34 cellular contexts compared by ENCODE assay signal in the genomic region with DNA sequence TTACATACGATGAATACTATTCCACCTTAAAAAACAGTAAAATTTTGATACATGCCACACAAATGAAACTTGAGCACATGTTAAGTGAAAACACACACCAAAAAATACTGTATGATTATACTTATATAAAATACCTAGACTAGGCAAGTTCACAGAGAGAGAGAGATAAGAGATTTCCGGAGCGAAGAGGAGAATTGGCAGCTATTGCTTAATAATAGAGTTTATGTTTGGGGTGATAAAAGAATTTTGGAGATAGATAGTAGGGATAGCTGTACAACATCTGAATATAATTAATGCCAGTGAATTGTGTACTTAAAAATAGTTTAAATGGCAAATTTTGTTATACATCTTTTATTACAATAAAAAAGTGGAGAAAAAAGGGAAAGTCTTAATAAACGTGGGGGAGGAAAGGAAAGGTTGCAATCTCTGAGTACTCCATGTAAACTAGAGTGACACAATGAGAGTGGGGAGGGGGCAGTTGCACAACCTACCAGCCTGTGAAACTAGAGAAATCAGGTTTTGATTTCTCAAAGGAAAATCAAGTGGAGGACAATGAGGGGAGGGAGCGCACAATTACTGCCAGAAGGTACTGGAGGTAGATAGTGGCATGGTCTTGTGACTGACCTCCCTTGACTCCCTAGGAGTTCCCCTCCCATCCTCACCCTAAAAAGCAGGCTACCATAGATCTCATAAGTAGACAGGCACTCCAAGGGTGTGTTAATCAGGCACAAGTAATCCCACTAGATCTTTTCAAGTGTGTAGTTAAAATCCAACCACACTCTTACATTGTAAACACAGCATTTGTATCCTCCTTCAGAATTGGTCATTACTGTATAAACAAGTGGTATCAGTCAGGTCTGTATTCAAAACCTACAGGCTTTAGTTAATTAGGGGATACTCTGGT. TPM values are rescaled to one million over a fixed set of nuclear protein-coding genes. Genes with fewer than 3 reads are reported as not detected.
DNase-seq lines count a peak whose midpoint lies in the region; ATAC-seq, FAIRE-seq and TF ChIP-seq lines count a peak whose summit lies in the region.
"Had no signal": no experiment of that assay in that cellular context is flagged by ENCODE, and none has a peak within 500 bp of the region (broad histone marks: within the 10 kb centered on the region; RNA-seq: fewer than 3 reads in every experiment).

No MANE protein-coding gene starts in this region.

- no peaks in the 10 kb centered on the region for H3K9me3 ChIP-seq in mammary epithelial cell (replicated peaks; ENCODE audit: insufficient read depth, low read length)
- no peaks in the 10 kb centered on the region for H3K9me3 ChIP-seq in liver (ENCODE audit: control insufficient read depth in 4 of 4, low read length in 3 of 4)
- H3K9me3 ChIP-seq: Peyer's patch, uterus had no signal

- CTCF ChIA-PET in MCF 10A (lab: Yijun Ruan, JAX) = interaction anchor here (0.7 to 1.1 kb wide), 2 partner anchors 8 to 12 kb away, joined by 3 read pairs; no protein-coding TSS in a partner anchor
- CTCF ChIA-PET in mammary epithelial cell (lab: Charles Lee; ENCODE audit: low non-redundant PET) = no interaction called here

- H3K27ac ChIP-seq in mammary epithelial cell (ENCODE audit: insufficient read depth, low read depth, low read length) (no peak overlapping the region), VCaP (peak overlapping the region; percentile 48), liver (ENCODE audit: low read depth in 1 of 2, low read length in 2 of 2) (no peak overlapping the region)
- H3K27ac ChIP-seq: epithelial cell of prostate, GM23248, Peyer's patch, skin epidermis, uterus had no signal

- H3K27me3 Mint-ChIP-seq in MCF 10A (ENCODE audit: insufficient read depth, unreplicated experiment) = no peaks in the 10 kb centered on the region
- H3K27me3 Mint-ChIP-seq: CD4-positive, alpha-beta T cell had no signal

- no peak for ATAC-seq in GM19035 (IDR thresholded peaks at IDR 0.05; ENCODE audit: unreplicated experiment)
- ATAC-seq: activated CD8-positive, alpha-beta memory T cell treated with anti-CD3 and anti-CD28 coated beads, Interleukin-2, amount 10 ng/mL, durations not matched to agents 7 days and 5 days; activated naive CD8-positive, alpha-beta T cell treated with anti-CD3 and anti-CD28 coated beads, Interleukin-2, amount 50 U/mL, for 24 hours; left colon had no signal

- TF ChIP-seq POLR2A in GM12892 (IDR thresholded peaks at IDR 0.05; ENCODE audit: low read depth, low read length) = no peak

- no peak for DNase-seq in MCF 10A (ENCODE audit: unreplicated experiment)
- DNase-seq in mammary epithelial cell = no peak
- no peak for DNase-seq in GM12892 (ENCODE audit: insufficient read length)
- no peak for DNase-seq in activated effector memory CD4-positive, alpha-beta T cell treated with anti-CD3 and anti-CD28 coated beads, Interleukin-2, amount 50 U/mL, for 16 hours
- no peak for DNase-seq in retina
- DNase-seq: activated CD4-positive, CD25-positive, alpha-beta regulatory T cell; activated CD8-positive, alpha-beta memory T cell treated with anti-CD3 and anti-CD28 coated beads, Interleukin-2, amount 10 ng/mL, durations not matched to agents 7 days and 5 days; activated naive CD4-positive, alpha-beta T cell; activated naive CD8-positive, alpha-beta T cell treated with anti-CD3 and anti-CD28 coated beads, Interleukin-2, amount 50 U/mL, for 24 hours; activated T-cell treated with anti-CD3 and anti-CD28 coated beads, Interleukin-2, amount 50 U/mL, for 48 hours; AML-193; caudate nucleus; CD4-positive, alpha-beta T cell; cortex of kidney; DND-41; effector memory CD4-positive, alpha-beta T cell; GF-D8; GM23248; left colon; NCI-H1105 treated with DMSO at 0.1 percent for 48 hours; NCI-H1930; NCI-H2227 treated with DMSO at 0.1 percent for 48 hours; Peyer's patch; SHP77; stimulated activated naive CD4-positive, alpha-beta T cell treated with Interleukin-2 at 50 U/mL for 16 hours; SW 1271; uterus had no signal

- H3K9me3 Mint-ChIP-seq in MCF 10A (ENCODE audit: unreplicated experiment) = no peaks in the 10 kb centered on the region
- H3K9me3 Mint-ChIP-seq: activated naive CD8-positive, alpha-beta T cell treated with anti-CD3 and anti-CD28 coated beads, Interleukin-2, amount 50 U/mL, for 24 hours; CD4-positive, alpha-beta T cell had no signal

- H4K20me1 ChIP-seq in mammary epithelial cell (ENCODE audit: insufficient read depth, low read length) = no peaks in the 10 kb centered on the region

- H3K27me3 ChIP-seq in mammary epithelial cell (ENCODE audit: insufficient read depth, low read length) = no peaks in the 10 kb centered on the region
- H3K27me3 ChIP-seq in liver (ENCODE audit: control insufficient read depth in 4 of 4, insufficient read depth in 4 of 4, low read length in 3 of 4) = no peaks in the 10 kb centered on the region
- H3K27me3 ChIP-seq: Peyer's patch, uterus had no signal

- H3K36me3 ChIP-seq in mammary epithelial cell (ENCODE audit: insufficient read depth, low read length) (no peaks in the 10 kb centered on the region), liver (ENCODE audit: control insufficient read depth in 4 of 4, insufficient read depth in 3 of 4, low read depth in 1 of 4, low read length in 3 of 4) (no peaks in the 10 kb centered on the region)
- H3K36me3 ChIP-seq: Peyer's patch, uterus had no signal

- no peak overlapping the region for H3K4me3 ChIP-seq in mammary epithelial cell (replicated peaks in 1 of 3; ENCODE audit: insufficient read depth in 1 of 3, low read depth in 2 of 3, low read length in 3 of 3)
- H3K4me3 ChIP-seq in liver (ENCODE audit: low read depth in 1 of 3, low read length in 3 of 3) = no peak overlapping the region
- H3K4me3 ChIP-seq: GM23248, Peyer's patch, skin epidermis, uterus had no signal

- no peaks in the 10 kb centered on the region for H3K36me3 Mint-ChIP-seq in MCF 10A (ENCODE audit: insufficient read depth, unreplicated experiment)
- H3K36me3 Mint-ChIP-seq: activated CD8-positive, alpha-beta memory T cell treated with anti-CD3 and anti-CD28 coated beads, Interleukin-2, amount 10 ng/mL, durations not matched to agents 7 days and 5 days had no signal

- peaks cover 44% of the 10 kb centered on the region for H3K4me1 Mint-ChIP-seq in MCF 10A (ENCODE audit: insufficient read depth, unreplicated experiment)
- H3K4me1 Mint-ChIP-seq: activated CD8-positive, alpha-beta memory T cell treated with anti-CD3 and anti-CD28 coated beads, Interleukin-2, amount 10 ng/mL, durations not matched to agents 7 days and 5 days; activated naive CD8-positive, alpha-beta T cell treated with anti-CD3 and anti-CD28 coated beads, Interleukin-2, amount 50 U/mL, for 24 hours had no signal

- no TSS peak for BruUV-seq in MCF 10A (replicated peaks; lab: Mats Ljungman, UMichigan)
- no TSS peak for BruUV-seq in mammary epithelial cell (replicated peaks; lab: Mats Ljungman, UMichigan)

- H3K4me2 ChIP-seq in mammary epithelial cell (ENCODE audit: insufficient read depth, low read depth, low read length) = no peak overlapping the region

- POLR2A ChIA-PET in MCF 10A (lab: Yijun Ruan, JAX) = interaction anchor here (0.6 kb wide), 1 partner anchor 1448 kb away, joined by 3 read pairs; no protein-coding TSS in a partner anchor

- no peaks in the 10 kb centered on the region for H3K79me2 ChIP-seq in mammary epithelial cell (ENCODE audit: insufficient read depth, low read length)

- dilution Hi-C loops in mammary epithelial cell (cut with HindIII; ENCODE audit: low sequenced_read_pairs) = no loop called here

- H3K27ac Mint-ChIP-seq in MCF 10A (ENCODE audit: low read depth, unreplicated experiment) = peak overlapping the region; percentile 55
- H3K27ac Mint-ChIP-seq: activated CD8-positive, alpha-beta memory T cell treated with anti-CD3 and anti-CD28 coated beads, Interleukin-2, amount 10 ng/mL, durations not matched to agents 7 days and 5 days; activated naive CD8-positive, alpha-beta T cell treated with anti-CD3 and anti-CD28 coated beads, Interleukin-2, amount 50 U/mL, for 24 hours; CD4-positive, alpha-beta T cell had no signal

- no peak overlapping the region for H2AFZ ChIP-seq in mammary epithelial cell (ENCODE audit: low read depth, low read length)
- H2AFZ ChIP-seq: GM23248 had no signal

- H3K4me3 Mint-ChIP-seq in MCF 10A (ENCODE audit: unreplicated experiment) = no peak overlapping the region
- H3K4me3 Mint-ChIP-seq: activated CD8-positive, alpha-beta memory T cell treated with anti-CD3 and anti-CD28 coated beads, Interleukin-2, amount 10 ng/mL, durations not matched to agents 7 days and 5 days; activated naive CD8-positive, alpha-beta T cell treated with anti-CD3 and anti-CD28 coated beads, Interleukin-2, amount 50 U/mL, for 24 hours; CD4-positive, alpha-beta T cell had no signal

- 97% methylated on average over 5 of the region's 5 CpGs for WGBS in mammary epithelial cell (ENCODE audit: low coverage, missing lambda C conversion rate)
- 59% methylated on average over 5 of the region's 5 CpGs for WGBS in liver

- no peak for TF ChIP-seq RAD21 in liver (IDR thresholded peaks at IDR 0.05)

- H3K9ac ChIP-seq in mammary epithelial cell (ENCODE audit: insufficient read depth, low read length) (no peak overlapping the region), liver (ENCODE audit: low read depth in 1 of 2, low read length in 2 of 2) (no peak overlapping the region)
- H3K9ac ChIP-seq: GM23248 had no signal

- no peak for FAIRE-seq in GM12892 (lab: Jason Lieb, UNC)
- FAIRE-seq: A204.1, D721Med had no signal

- in situ Hi-C loops in mammary epithelial cell (cut with MboI; ENCODE audit: low sequenced_read_pairs in 2 of 2) = no loop called here

- H3K4me1 ChIP-seq in mammary epithelial cell (ENCODE audit: insufficient read depth, low read length) (peaks cover 44% of the 10 kb centered on the region), liver (ENCODE audit: control insufficient read depth in 4 of 4, insufficient read depth in 4 of 4, low read length in 3 of 4) (peaks cover 0 to 18% (median 12%) of the 10 kb centered on the region in 4 donors)
- H3K4me1 ChIP-seq: Peyer's patch, uterus had no signal

- TF ChIP-seq CTCF in MCF 10A (IDR thresholded peaks at IDR 0.05; ENCODE audit: unreplicated experiment) (no peak), mammary epithelial cell (conservative IDR thresholded peaks at IDR 0.05 in 1 of 2, IDR thresholded peaks at IDR 0.05 in 1 of 2; ENCODE audit: extremely low read depth in 1 of 2, insufficient read depth in 1 of 2, low read depth in 1 of 2, low read length in 2 of 2) (no peak), VCaP (conservative IDR thresholded peaks at IDR 0.05) (no peak), liver (IDR thresholded peaks at IDR 0.05; ENCODE audit: low read depth, low read length, missing input control) (no peak)

- intact Hi-C loops in MCF 10A (cut with micrococcal nuclease) = no loop called here
- intact Hi-C loops in mammary epithelial cell (cut with micrococcal nuclease) = no loop called here

TF ChIP-seq in liver, 16 proteins besides CTCF, POLR2A, EP300 and RAD21 (continues in another document):
- TF ChIP-seq NR2F2 (IDR thresholded peaks at IDR 0.05) = no peak
- TF ChIP-seq, protein P1, sequence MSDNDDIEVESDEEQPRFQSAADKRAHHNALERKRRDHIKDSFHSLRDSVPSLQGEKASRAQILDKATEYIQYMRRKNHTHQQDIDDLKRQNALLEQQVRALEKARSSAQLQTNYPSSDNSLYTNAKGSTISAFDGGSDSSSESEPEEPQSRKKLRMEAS (IDR thresholded peaks at IDR 0.05) = no peak

RNA-seq across cellular contexts. Expression of a gene that starts 31.6 kb away (rescaled TPM):
- 3.3 and 6.7 TPM in 2 replicates for total RNA-seq in MCF 10A (2022)
- 10 to 100 TPM; 12.9 to 23.7 TPM for total RNA-seq in mammary epithelial cell
- 5.0 TPM for polyA plus RNA-seq in mammary epithelial cell
- 9.9 TPM for polyA minus RNA-seq in mammary epithelial cell
- 10 to 100 TPM; 12.4 to 30.0 TPM for total RNA-seq in liver
- 1 to 10 TPM; 5.7 to 6.9 TPM for polyA plus RNA-seq in liver
- 1.0 TPM for polyA plus RNA-seq in GM12892 (2012; ENCODE audit: missing spikeins)
